Comparison of ENCODE assay signal across 20 cellular contexts in the genomic region with DNA sequence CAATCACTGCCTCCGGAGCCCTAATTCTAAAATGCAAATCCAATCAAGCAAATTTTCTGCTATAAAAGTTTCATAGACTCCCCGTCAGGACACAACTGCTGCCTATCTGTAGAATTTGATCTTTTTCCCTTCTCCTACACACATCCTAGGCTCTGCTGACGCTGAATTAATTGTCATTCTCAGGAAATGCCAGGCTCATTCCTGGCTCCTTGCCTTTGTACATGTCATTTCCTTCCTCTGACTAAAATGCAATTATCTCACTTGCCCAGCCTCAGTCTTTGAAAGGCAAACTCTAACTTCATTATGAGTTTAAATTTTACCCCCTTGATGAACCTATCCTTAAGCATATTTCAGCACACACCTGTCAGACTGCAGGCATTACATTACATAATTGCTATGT.
DNase-seq lines count a peak whose midpoint lies in the region; ATAC-seq, FAIRE-seq and TF ChIP-seq lines count a peak whose summit lies in the region.
"Had no signal": no experiment of that assay in that cellular context is flagged by ENCODE, and none has a peak within 500 bp of the region (broad histone marks: within the 10 kb centered on the region; RNA-seq: fewer than 3 reads in every experiment).

No MANE protein-coding gene starts in this region.

- peak overlapping the region; percentile 15 for H3K27ac Mint-ChIP-seq in endothelial cell (ENCODE audit: unreplicated experiment)
- H3K27ac Mint-ChIP-seq: CD4-positive, alpha-beta memory T cell had no signal

- H3K27ac ChIP-seq in SK-N-MC (peak overlapping the region; percentile 62; the same call in 1 of the 2 replicates), heart right ventricle (no peak overlapping the region)
- H3K27ac ChIP-seq: BLaER1, KMS-11, PC-9 had no signal

- no peak overlapping the region for H3K9ac ChIP-seq in SK-N-MC (ENCODE audit: insufficient read length)
- H3K9ac ChIP-seq: BLaER1, KMS-11 had no signal

- H3K27me3 ChIP-seq in heart right ventricle, result no peaks in the 10 kb centered on the region
- H3K27me3 ChIP-seq: BLaER1 had no signal

- H3K9me3 Mint-ChIP-seq in endothelial cell (ENCODE audit: unreplicated experiment), result no peaks in the 10 kb centered on the region

- no peak overlapping the region for H3K4me3 ChIP-seq in SK-N-MC
- no peak overlapping the region for H3K4me3 ChIP-seq in heart right ventricle
- H3K4me3 ChIP-seq: BLaER1, PC-9 had no signal

- peak; percentile 88 for FAIRE-seq in H54 (lab: Jason Lieb, UNC)
- FAIRE-seq: A204.1, GM12891 had no signal

- WGBS in heart right ventricle, 2 donors, result 49 to 64% methylated on average over 3 of the region's 3 CpGs

- H3K9me3 ChIP-seq in SK-N-MC (ENCODE audit: low read depth, low read length), result no peaks in the 10 kb centered on the region; the same call in 1 of the 2 replicates
- H3K9me3 ChIP-seq in heart right ventricle, result peaks cover 0 to 27% (median 0%) of the 10 kb centered on the region in 11 donors
- H3K9me3 ChIP-seq: BLaER1 had no signal

- peaks cover 13% of the 10 kb centered on the region for H3K4me1 Mint-ChIP-seq in endothelial cell (ENCODE audit: unreplicated experiment)
- H3K4me1 Mint-ChIP-seq: CD4-positive, alpha-beta memory T cell had no signal

- intact Hi-C loops in heart right ventricle (cut with DNase I), result no loop called here

- DNase-seq in A172 (ENCODE audit: low spot score), result peak; percentile 68
- DNase-seq in H54 (ENCODE audit: insufficient read length, low spot score), result no peak
- DNase-seq in SK-N-MC (ENCODE audit: low read depth, low spot score), result peak; percentile 74
- DNase-seq in endothelial cell (ENCODE audit: low spot score), result no peak
- no peak for DNase-seq in UCSD-AML1 (lab: John Stamatoyannopoulos, UW; ENCODE audit: unreplicated experiment)
- DNase-seq in SIG-M5 (lab: John Stamatoyannopoulos, UW), result no peak
- no peak for DNase-seq in heart right ventricle
- DNase-seq: CD4-positive, alpha-beta memory T cell; DMS153; GOT3; NCI-H1417 treated with DMSO at 0.1 percent for 48 hours; NCI-H187 treated with DMSO at 0.1 percent for 48 hours; NCI-H2227 treated with DMSO at 0.1 percent for 48 hours; NCI-H524 treated with DMSO at 0.1 percent for 48 hours; PC-9 had no signal

- no peak for TF ChIP-seq POLR2A in H54 (IDR thresholded peaks at IDR 0.05; ENCODE audit: low read depth, low read length)

- H3K36me3 Mint-ChIP-seq in endothelial cell (ENCODE audit: low read depth, unreplicated experiment), result no peaks in the 10 kb centered on the region
- H3K36me3 Mint-ChIP-seq: CD4-positive, alpha-beta memory T cell had no signal

- H3K4me1 ChIP-seq in heart right ventricle, result no peaks in the 10 kb centered on the region
- H3K4me1 ChIP-seq: BLaER1 had no signal

- H3K36me3 ChIP-seq in SK-N-MC (ENCODE audit: insufficient read depth, low read length), result no peaks in the 10 kb centered on the region
- H3K36me3 ChIP-seq in heart right ventricle, result no peaks in the 10 kb centered on the region
- H3K36me3 ChIP-seq: BLaER1 had no signal

- TF ChIP-seq CTCF in endothelial cell (IDR thresholded peaks at IDR 0.05; ENCODE audit: unreplicated experiment), result no peak
- no peak for TF ChIP-seq CTCF in heart right ventricle (IDR thresholded peaks at IDR 0.05)

- no peak for ATAC-seq in HG03442 (IDR thresholded peaks at IDR 0.05; ENCODE audit: unreplicated experiment)
- no peak for ATAC-seq in heart right ventricle

- peaks cover 1% of the 10 kb centered on the region for H3K27me3 Mint-ChIP-seq in endothelial cell (ENCODE audit: unreplicated experiment)
- H3K27me3 Mint-ChIP-seq: CD4-positive, alpha-beta memory T cell had no signal

- H3K4me3 Mint-ChIP-seq in endothelial cell (ENCODE audit: unreplicated experiment), result no peak overlapping the region
- H3K4me3 Mint-ChIP-seq: CD4-positive, alpha-beta memory T cell had no signal

Comparison
In these comparisons a context has a peak if more than half of its experiments do, and no peak if none do; other contexts are left out.
1. DNase-seq: peak in A172 (single experiment) and SK-N-MC (single experiment); none in H54 (single experiment), endothelial cell (single experiment), UCSD-AML1 (single experiment), SIG-M5 (single experiment) and heart right ventricle (0 of 2).